In genomic region chr2:148936857-148937450, GRCh38 we compare ENCODE assay signal across 20 cellular contexts.
DNase-seq lines count a peak whose midpoint lies in the region; ATAC-seq, FAIRE-seq and TF ChIP-seq lines count a peak whose summit lies in the region.
"Had no signal": no experiment of that assay in that cellular context is flagged by ENCODE, and none has a peak within 500 bp of the region (broad histone marks: within the 10 kb centered on the region; RNA-seq: fewer than 3 reads in every experiment).

No MANE protein-coding gene starts in this region.

- DNase-seq in NCI-H82 (lab: John Stamatoyannopoulos, UW) (peak; percentile 33), NCI-H82 treated with DMSO at 0.1 percent for 48 hours (lab: John Stamatoyannopoulos, UW; ENCODE audit: unreplicated experiment) (no peak), NCI-H345 (lab: John Stamatoyannopoulos, UW) (peak; percentile 29), dermis blood vessel endothelial cell (peak; percentile 4), small intestine (peak; percentile 1), natural killer cell (no peak), C1 segment of cervical spinal cord (lab: John Stamatoyannopoulos, UW) (no peak), NCI-H1105 treated with DMSO at 0.1 percent for 48 hours (lab: John Stamatoyannopoulos, UW) (no peak)
- DNase-seq: ACHN; activated naive CD4-positive, alpha-beta T cell; Caco-2; effector CD4-positive, alpha-beta T cell; foreskin melanocyte; NCI-H1694; NCI-H774; pancreas; stimulated activated CD4-positive, alpha-beta T cell treated with anti-CD3 and anti-CD28 coated beads, Interleukin-12 subunit alpha, Interleukin-12 subunit beta, amount 100 ng/mL, for 4 hours had no signal

- no peak overlapping the region for H3K4me3 Mint-ChIP-seq in natural killer cell
- H3K4me3 Mint-ChIP-seq: IgD-negative memory B cell had no signal

- H3K4me1 Mint-ChIP-seq in natural killer cell = no peaks in the 10 kb centered on the region
- H3K4me1 Mint-ChIP-seq: IgD-negative memory B cell had no signal

- no peak overlapping the region for H3K27ac ChIP-seq in small intestine (ENCODE audit: low read depth in 1 of 2, low read length in 1 of 2)
- H3K27ac ChIP-seq: pancreas, SJSA1 had no signal

- H3K27me3 ChIP-seq in small intestine (ENCODE audit: control insufficient read depth in 2 of 2, insufficient read depth in 2 of 2, low read length in 2 of 2) = no peaks in the 10 kb centered on the region
- H3K27me3 ChIP-seq: pancreas, SJSA1 had no signal

- H3K27ac Mint-ChIP-seq in natural killer cell = no peak overlapping the region
- H3K27ac Mint-ChIP-seq: IgD-negative memory B cell had no signal

- no peaks in the 10 kb centered on the region for H3K4me1 ChIP-seq in small intestine (ENCODE audit: control insufficient read depth in 2 of 2, insufficient read depth in 1 of 2, low read depth in 1 of 2, low read length in 1 of 2)
- H3K4me1 ChIP-seq: Caco-2, pancreas, SJSA1 had no signal

- TF ChIP-seq CTCF in natural killer cell (IDR thresholded peaks at IDR 0.05) = no peak

- intact Hi-C loops in natural killer cell (cut with micrococcal nuclease) = no loop called here

- no peaks in the 10 kb centered on the region for H3K36me3 ChIP-seq in small intestine (ENCODE audit: control insufficient read depth in 2 of 2, insufficient read depth in 2 of 2, low read length in 2 of 2)
- H3K36me3 ChIP-seq: pancreas, SJSA1 had no signal

- ATAC-seq in natural killer cell = no peak
- ATAC-seq: pancreas had no signal

- no peak overlapping the region for H3K4me3 ChIP-seq in small intestine (ENCODE audit: low read depth in 1 of 2, low read length in 2 of 2)
- H3K4me3 ChIP-seq: pancreas, SJSA1 had no signal

- FAIRE-seq in small intestine (lab: Jason Lieb, UNC) = no peak
- FAIRE-seq: islet of Langerhans, pancreas had no signal

- H3K36me3 Mint-ChIP-seq in natural killer cell = no peaks in the 10 kb centered on the region
- H3K36me3 Mint-ChIP-seq: IgD-negative memory B cell had no signal

- H3K27me3 Mint-ChIP-seq in natural killer cell (ENCODE audit: low read depth in 2 of 2) = no peaks in the 10 kb centered on the region
- H3K27me3 Mint-ChIP-seq: IgD-negative memory B cell had no signal

- H3K9me3 ChIP-seq in small intestine (ENCODE audit: control insufficient read depth, low read depth) = no peaks in the 10 kb centered on the region
- H3K9me3 ChIP-seq: Caco-2, pancreas, SJSA1 had no signal

- no peaks in the 10 kb centered on the region for H3K9me3 Mint-ChIP-seq in natural killer cell
- H3K9me3 Mint-ChIP-seq: IgD-negative memory B cell had no signal

- 69 to 82% (median 71%) methylated on average over 8 of the region's 8 CpGs for WGBS in small intestine, 3 donors

Comparison
In these comparisons a context has a peak if more than half of its experiments do, and no peak if none do; other contexts are left out.
1. DNase-seq: peak in NCI-H82 (single experiment), NCI-H345 (single experiment), dermis blood vessel endothelial cell (single experiment) and small intestine (single experiment); none in NCI-H82 treated with DMSO at 0.1 percent for 48 hours (single experiment), natural killer cell (single experiment), C1 segment of cervical spinal cord (0 of 14) and NCI-H1105 treated with DMSO at 0.1 percent for 48 hours (single experiment).